25 cellular contexts compared by ENCODE assay signal in the genomic region with DNA sequence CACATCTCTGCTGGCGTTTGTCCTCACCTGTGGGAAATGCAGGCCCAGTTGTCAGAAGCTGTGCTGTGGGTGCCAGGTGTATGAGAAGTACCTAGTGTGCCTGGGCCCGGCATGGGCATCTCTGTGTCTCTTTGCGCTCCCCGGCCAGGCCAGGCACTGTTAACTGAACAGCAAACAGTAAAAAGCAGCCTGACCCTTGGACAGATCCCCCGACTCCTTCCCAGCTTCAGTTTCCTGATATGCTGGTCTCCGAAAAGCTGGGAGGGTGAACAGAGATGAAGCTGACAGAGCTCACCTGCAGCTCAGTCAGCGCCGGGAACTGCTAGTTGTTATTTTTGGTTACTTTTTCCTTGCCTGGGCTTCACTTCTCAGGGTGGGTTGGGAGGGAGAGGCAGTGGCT. TPM values are rescaled to one million over a fixed set of nuclear protein-coding genes. Genes with fewer than 3 reads are reported as not detected.
DNase-seq lines count a peak whose midpoint lies in the region; ATAC-seq and TF ChIP-seq lines count a peak whose summit lies in the region.
"Had no signal": no experiment of that assay in that cellular context is flagged by ENCODE, and none has a peak within 500 bp of the region (broad histone marks: within the 10 kb centered on the region; RNA-seq: fewer than 3 reads in every experiment).

No MANE protein-coding gene starts in this region.

- no peaks in the 10 kb centered on the region for H3K9me2 ChIP-seq in GM23338 (ENCODE audit: insufficient read depth)

- H2AFZ ChIP-seq in GM23338 = no peak overlapping the region

- H3K4me3 Mint-ChIP-seq in GM23338 (no peak overlapping the region), MCF 10A (ENCODE audit: unreplicated experiment) (no peak overlapping the region)
- no peak overlapping the region for H3K4me3 Mint-ChIP-seq in naive thymus-derived CD4-positive, alpha-beta T cell
- no peak overlapping the region for H3K4me3 Mint-ChIP-seq in stimulated activated effector memory CD8-positive, alpha-beta T cell treated with anti-CD3 and anti-CD28 coated beads, Interleukin-12 subunit alpha, Interleukin-12 subunit beta, amount 100 ng/mL, for 72 hours
- H3K4me3 Mint-ChIP-seq: neural crest cell; stimulated activated naive CD8-positive, alpha-beta T cell treated with anti-CD3 and anti-CD28 coated beads, Interleukin-15, Interleukin-2, amounts not matched to agents 100 ng/mL and 50 ng/mL, for 24 hours; T-helper 17 cell had no signal

- peaks cover 11% of the 10 kb centered on the region for H3K4me1 Mint-ChIP-seq in GM23338
- peaks cover 42% of the 10 kb centered on the region for H3K4me1 Mint-ChIP-seq in MCF 10A (ENCODE audit: insufficient read depth, unreplicated experiment)
- H3K4me1 Mint-ChIP-seq in naive thymus-derived CD4-positive, alpha-beta T cell = peaks cover 0 to 21% (median 0%) of the 10 kb centered on the region in 7 donors
- H3K4me1 Mint-ChIP-seq in stimulated activated effector memory CD8-positive, alpha-beta T cell treated with anti-CD3 and anti-CD28 coated beads, Interleukin-12 subunit alpha, Interleukin-12 subunit beta, amount 100 ng/mL, for 72 hours = peaks cover 6% of the 10 kb centered on the region

- ATAC-seq in GM23338 (no peak), lower lobe of right lung (no peak)
- no peak for ATAC-seq in naive thymus-derived CD4-positive, alpha-beta T cell
- no peak for ATAC-seq in stimulated activated effector memory CD8-positive, alpha-beta T cell treated with anti-CD3 and anti-CD28 coated beads, Interleukin-12 subunit alpha, Interleukin-12 subunit beta, amount 100 ng/mL, for 72 hours
- ATAC-seq: Right ventricle myocardium inferior, SK-N-SH treated with all-trans-retinoic acid at 6 μM for 48 hours, T-helper 17 cell had no signal

- no peaks in the 10 kb centered on the region for H3K36me3 Mint-ChIP-seq in GM23338 (ENCODE audit: low read depth)
- no peaks in the 10 kb centered on the region for H3K36me3 Mint-ChIP-seq in MCF 10A (ENCODE audit: insufficient read depth, unreplicated experiment)
- no peaks in the 10 kb centered on the region for H3K36me3 Mint-ChIP-seq in naive thymus-derived CD4-positive, alpha-beta T cell
- no peaks in the 10 kb centered on the region for H3K36me3 Mint-ChIP-seq in stimulated activated effector memory CD8-positive, alpha-beta T cell treated with anti-CD3 and anti-CD28 coated beads, Interleukin-12 subunit alpha, Interleukin-12 subunit beta, amount 100 ng/mL, for 72 hours

- TF ChIP-seq EP300 in stomach (IDR thresholded peaks at IDR 0.05) = no peak

- DNase-seq in GM23338 (ENCODE audit: low spot score) (no peak), MCF 10A (ENCODE audit: unreplicated experiment) (no peak), lower lobe of right lung (no peak), stomach (no peak), ascending aorta (ENCODE audit: low spot score in 2 of 2) (no peak)
- no peak for DNase-seq in naive thymus-derived CD4-positive, alpha-beta T cell
- no peak for DNase-seq in activated CD4-positive, alpha-beta T cell treated with anti-CD3 and anti-CD28 coated beads for 1 hour
- no peak for DNase-seq in stimulated activated effector memory CD8-positive, alpha-beta T cell treated with anti-CD3 and anti-CD28 coated beads, Interleukin-12 subunit alpha, Interleukin-12 subunit beta, amount 100 ng/mL, for 72 hours (ENCODE audit: low spot score in 2 of 2)
- DNase-seq: activated CD4-positive, alpha-beta T cell treated with anti-CD3 and anti-CD28 coated beads for 4 hours; activated gamma-delta T cell treated with Interleukin-2 at 50 U/mL for 16 hours; activated T-cell treated with anti-CD3 and anti-CD28 coated beads, Interleukin-2, amount 50 U/mL, for 1 hour; COR-L47; DMS79; GDM1; KBM-7; NCI-H1417 treated with DMSO at 0.1 percent for 48 hours; NCI-H2081; T-helper 17 cell had no signal

- H3K27ac Mint-ChIP-seq in GM23338 = peak overlapping the region; percentile 70; the same call in 1 of the 2 replicates
- peak overlapping the region; percentile 95 for H3K27ac Mint-ChIP-seq in MCF 10A (ENCODE audit: low read depth, unreplicated experiment)
- H3K27ac Mint-ChIP-seq in naive thymus-derived CD4-positive, alpha-beta T cell = no peak overlapping the region
- H3K27ac Mint-ChIP-seq in stimulated activated effector memory CD8-positive, alpha-beta T cell treated with anti-CD3 and anti-CD28 coated beads, Interleukin-12 subunit alpha, Interleukin-12 subunit beta, amount 100 ng/mL, for 72 hours = no peak overlapping the region
- H3K27ac Mint-ChIP-seq: stimulated activated naive CD8-positive, alpha-beta T cell treated with anti-CD3 and anti-CD28 coated beads, Interleukin-15, Interleukin-2, amounts not matched to agents 100 ng/mL and 50 ng/mL, for 24 hours; T-helper 17 cell had no signal

- intact Hi-C loops in MCF 10A (cut with micrococcal nuclease) = loop anchor here (5.0 kb wide), 1 partner anchor 87 kb away; no protein-coding TSS in a partner anchor
- intact Hi-C loops in lower lobe of right lung (cut with DNase I) = no loop called here
- intact Hi-C loops in stomach (cut with DNase I; ENCODE audit: low total_unique reads) = no loop called here
- intact Hi-C loops in naive thymus-derived CD4-positive, alpha-beta T cell (cut with micrococcal nuclease) = no loop called here
- intact Hi-C loops in ascending aorta (cut with DNase I) = no loop called here

- WGBS in stomach, 5 donors = 35 to 74% (median 48%) methylated on average over 7 to 8 of the region's 8 CpGs

- no peaks in the 10 kb centered on the region for H3F3A ChIP-seq in GM23338 (replicated peaks; ENCODE audit: low read depth)

- no peak for TF ChIP-seq POLR2A in stomach (IDR thresholded peaks at IDR 0.05)

- no peak overlapping the region for H3K4me2 ChIP-seq in GM23338

- no peaks in the 10 kb centered on the region for H3K9me3 Mint-ChIP-seq in GM23338
- H3K9me3 Mint-ChIP-seq in MCF 10A (ENCODE audit: unreplicated experiment) = no peaks in the 10 kb centered on the region
- no peaks in the 10 kb centered on the region for H3K9me3 Mint-ChIP-seq in naive thymus-derived CD4-positive, alpha-beta T cell
- H3K9me3 Mint-ChIP-seq in stimulated activated effector memory CD8-positive, alpha-beta T cell treated with anti-CD3 and anti-CD28 coated beads, Interleukin-12 subunit alpha, Interleukin-12 subunit beta, amount 100 ng/mL, for 72 hours = no peaks in the 10 kb centered on the region
- H3K9me3 Mint-ChIP-seq: neural crest cell; stimulated activated naive CD8-positive, alpha-beta T cell treated with anti-CD3 and anti-CD28 coated beads, Interleukin-15, Interleukin-2, amounts not matched to agents 100 ng/mL and 50 ng/mL, for 24 hours had no signal

- H3K79me2 ChIP-seq in GM23338 (replicated peaks; ENCODE audit: insufficient read depth) = peaks cover 60% of the 10 kb centered on the region

- no TSS peak for BruUV-seq in MCF 10A (replicated peaks; lab: Mats Ljungman, UMichigan)

- H3K9me3 ChIP-seq in lower lobe of right lung (no peaks in the 10 kb centered on the region), stomach (no peaks in the 10 kb centered on the region), ascending aorta (no peaks in the 10 kb centered on the region)
- no peaks in the 10 kb centered on the region for H3K9me3 ChIP-seq in naive thymus-derived CD4-positive, alpha-beta T cell (ENCODE audit: control insufficient read depth in 2 of 3, low read length in 3 of 3)
- H3K9me3 ChIP-seq: HAP-1, tibial nerve had no signal

- TF ChIP-seq CTCF in GM23338 (conservative IDR thresholded peaks at IDR 0.05; ENCODE audit: low read depth in 2 of 2) = no peak
- no peak for TF ChIP-seq CTCF in MCF 10A (IDR thresholded peaks at IDR 0.05; ENCODE audit: unreplicated experiment)
- TF ChIP-seq CTCF in lower lobe of right lung (IDR thresholded peaks at IDR 0.05) = no peak
- TF ChIP-seq CTCF in stomach (IDR thresholded peaks at IDR 0.05) = no peak
- TF ChIP-seq CTCF in ascending aorta (IDR thresholded peaks at IDR 0.05) = no peak

- no peak overlapping the region for H3K4me3 ChIP-seq in GM23338
- H3K4me3 ChIP-seq in lower lobe of right lung = no peak overlapping the region
- H3K4me3 ChIP-seq in stomach = no peak overlapping the region
- no peak overlapping the region for H3K4me3 ChIP-seq in naive thymus-derived CD4-positive, alpha-beta T cell (ENCODE audit: low read length)
- H3K4me3 ChIP-seq in ascending aorta = no peak overlapping the region
- H3K4me3 ChIP-seq: HAP-1, lung, tibial nerve had no signal

- H3K4me1 ChIP-seq in GM23338 (ENCODE audit: insufficient read depth) (no peaks in the 10 kb centered on the region), lower lobe of right lung (peaks cover 98% of the 10 kb centered on the region), stomach (peaks cover 76 to 100% (median 99%) of the 10 kb centered on the region in 4 donors), ascending aorta (peaks cover 12 to 42% of the 10 kb centered on the region in 2 donors)
- H3K4me1 ChIP-seq in naive thymus-derived CD4-positive, alpha-beta T cell (ENCODE audit: control insufficient read depth in 2 of 2, insufficient read depth in 2 of 2, low read length in 2 of 2) = no peaks in the 10 kb centered on the region
- H3K4me1 ChIP-seq: HAP-1 had no signal

- H3K27me3 Mint-ChIP-seq in GM23338 (ENCODE audit: insufficient read depth, low read depth, poor library complexity) (peaks cover 8% of the 10 kb centered on the region), MCF 10A (ENCODE audit: insufficient read depth, unreplicated experiment) (no peaks in the 10 kb centered on the region)
- H3K27me3 Mint-ChIP-seq in naive thymus-derived CD4-positive, alpha-beta T cell = no peaks in the 10 kb centered on the region
- H3K27me3 Mint-ChIP-seq: stimulated activated naive CD8-positive, alpha-beta T cell treated with anti-CD3 and anti-CD28 coated beads, Interleukin-15, Interleukin-2, amounts not matched to agents 100 ng/mL and 50 ng/mL, for 24 hours; T-helper 17 cell had no signal

- no peak overlapping the region for H3K27ac ChIP-seq in GM23338 (ENCODE audit: low read depth)
- peak overlapping the region; percentile 56 for H3K27ac ChIP-seq in lower lobe of right lung
- H3K27ac ChIP-seq in stomach = peak overlapping the region in 4 of 5 donors; percentile 18 to 64 (median 28)
- H3K27ac ChIP-seq in naive thymus-derived CD4-positive, alpha-beta T cell (ENCODE audit: low read depth, low read length) = no peak overlapping the region
- no peak overlapping the region for H3K27ac ChIP-seq in ascending aorta

- CTCF ChIA-PET in MCF 10A (lab: Yijun Ruan, JAX) = interaction anchor here (0.7 to 2.4 kb wide), 8 partner anchors 10 to 184 kb away, joined by 3 to 20 read pairs (median 6); no protein-coding TSS in a partner anchor
- CTCF ChIA-PET in naive thymus-derived CD4-positive, alpha-beta T cell (lab: Charles Lee) = no interaction called here

- no peaks in the 10 kb centered on the region; the same call in none of the 2 replicates for H4K20me1 ChIP-seq in GM23338 (replicated peaks; ENCODE audit: insufficient read depth)

- H3K27me3 ChIP-seq in GM23338 (ENCODE audit: insufficient read depth) (no peaks in the 10 kb centered on the region), lower lobe of right lung (ENCODE audit: low read depth) (no peaks in the 10 kb centered on the region), stomach (no peaks in the 10 kb centered on the region), ascending aorta (no peaks in the 10 kb centered on the region)
- H3K27me3 ChIP-seq in naive thymus-derived CD4-positive, alpha-beta T cell (ENCODE audit: control insufficient read depth in 2 of 2, insufficient read depth in 2 of 2, low read length in 2 of 2) = no peaks in the 10 kb centered on the region
- H3K27me3 ChIP-seq: tibial nerve had no signal

- H3K36me3 ChIP-seq in GM23338 (ENCODE audit: insufficient read depth) = no peaks in the 10 kb centered on the region
- H3K36me3 ChIP-seq in lower lobe of right lung = no peaks in the 10 kb centered on the region
- no peaks in the 10 kb centered on the region for H3K36me3 ChIP-seq in stomach
- no peaks in the 10 kb centered on the region for H3K36me3 ChIP-seq in naive thymus-derived CD4-positive, alpha-beta T cell (ENCODE audit: control insufficient read depth in 2 of 3, insufficient read depth in 3 of 3, low read length in 3 of 3)
- no peaks in the 10 kb centered on the region for H3K36me3 ChIP-seq in ascending aorta
- H3K36me3 ChIP-seq: HAP-1, tibial nerve had no signal

- POLR2A ChIA-PET in MCF 10A (lab: Yijun Ruan, JAX) = interaction anchor here (0.9 to 5.8 kb wide), 18 partner anchors 9 to 217 kb away, joined by 3 to 56 read pairs (median 7); partner anchors contain the start of gene RNU6ATAC
- POLR2A ChIA-PET in naive thymus-derived CD4-positive, alpha-beta T cell (lab: Charles Lee) = no interaction called here

RNA-seq across cellular contexts. Expression of gene RXRA, which starts 28.9 kb away (rescaled TPM):
- total RNA-seq in GM23338 (2014; rRNA removed; shearing (Covaris generic)) = 14.9 and 17.9 TPM in 2 replicates
- polyA plus RNA-seq in GM23338 (2016; fragmentation: Nextera tagmentation; extraction: Ambion mirVana) = 4.8 and 4.9 TPM in 2 replicates
- total RNA-seq in MCF 10A (2022) = 57.7 and 65.5 TPM in 2 replicates
- total RNA-seq in lower lobe of right lung = 85.7 TPM
- 10 to 100 TPM; 14.0 to 68.4 (median 35.9) TPM for total RNA-seq in stomach
- 10 to 100 TPM; 17.4 to 34.1 (median 24.4) TPM for polyA plus RNA-seq in stomach
- 10 to 100 TPM in 2 of 5 experiments, 1 to 10 TPM in 3; 5.9 to 59.5 (median 8.6) TPM for total RNA-seq in naive thymus-derived CD4-positive, alpha-beta T cell
- polyA plus RNA-seq in naive thymus-derived CD4-positive, alpha-beta T cell = under 1 TPM; 0.31 TPM
- 64.1 TPM for total RNA-seq in ascending aorta

Comparison
In these comparisons a context has a peak if more than half of its experiments do, and no peak if none do; other contexts are left out.
1. H3K27ac ChIP-seq: peak in lower lobe of right lung (single experiment) and stomach (4 of 5); none in GM23338 (single experiment), naive thymus-derived CD4-positive, alpha-beta T cell (single experiment) and ascending aorta (0 of 2).
2. H3K27ac Mint-ChIP-seq: peak in GM23338 (single experiment) and MCF 10A (single experiment); none in naive thymus-derived CD4-positive, alpha-beta T cell (0 of 9) and stimulated activated effector memory CD8-positive, alpha-beta T cell treated with anti-CD3 and anti-CD28 coated beads, Interleukin-12 subunit alpha, Interleukin-12 subunit beta, amount 100 ng/mL, for 72 hours (single experiment).